In the genomic region with DNA sequence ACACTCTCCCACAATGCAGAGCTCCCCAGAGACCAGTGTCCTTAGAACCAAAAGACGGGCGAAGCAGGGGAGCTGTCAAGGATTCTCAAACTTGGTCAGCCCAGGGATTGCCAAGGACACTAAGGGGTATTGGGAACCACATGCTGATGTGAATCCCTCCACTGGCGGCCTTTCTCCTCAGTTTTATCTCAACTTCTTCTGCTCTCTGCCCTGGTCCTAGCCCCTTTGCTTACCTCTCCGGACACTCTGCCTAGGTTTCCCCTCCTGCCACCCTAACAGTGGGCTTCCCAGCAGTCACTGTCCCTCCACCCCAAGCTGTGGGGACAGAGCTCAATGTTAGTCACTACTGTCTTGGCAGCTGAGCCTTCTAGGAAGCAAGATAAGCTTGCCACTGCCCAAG, we compare ENCODE assay signal across 32 cellular contexts.
DNase-seq lines count a peak whose midpoint lies in the region; ATAC-seq, FAIRE-seq and TF ChIP-seq lines count a peak whose summit lies in the region.
"Had no signal": no experiment of that assay in that cellular context is flagged by ENCODE, and none has a peak within 500 bp of the region (broad histone marks: within the 10 kb centered on the region; RNA-seq: fewer than 3 reads in every experiment).

No MANE protein-coding gene starts in this region.

- H3K4me1 Mint-ChIP-seq in MCF 10A (ENCODE audit: insufficient read depth, unreplicated experiment) = no peaks in the 10 kb centered on the region
- peaks cover 18% of the 10 kb centered on the region for H3K4me1 Mint-ChIP-seq in T-helper 17 cell
- peaks cover 4% of the 10 kb centered on the region for H3K4me1 Mint-ChIP-seq in memory B cell
- H3K4me1 Mint-ChIP-seq: mesothelial cell of epicardium had no signal

- peaks cover 38% of the 10 kb centered on the region for H3K36me3 ChIP-seq in mammary epithelial cell (ENCODE audit: insufficient read depth, low read length)
- H3K36me3 ChIP-seq in suprapubic skin = peaks cover 93% of the 10 kb centered on the region
- peaks cover 2 to 6% of the 10 kb centered on the region in 2 donors for H3K36me3 ChIP-seq in small intestine (ENCODE audit: control insufficient read depth in 2 of 2, insufficient read depth in 2 of 2, low read length in 2 of 2)

- H2AFZ ChIP-seq in mammary epithelial cell (ENCODE audit: low read depth, low read length) = no peak overlapping the region

- dilution Hi-C loops in mammary epithelial cell (cut with HindIII; ENCODE audit: low sequenced_read_pairs) = no loop called here

- intact Hi-C loops in MCF 10A (cut with micrococcal nuclease) = no loop called here
- intact Hi-C loops in mammary epithelial cell (cut with micrococcal nuclease) = no loop called here

- no peak overlapping the region for H3K9ac ChIP-seq in mammary epithelial cell (ENCODE audit: insufficient read depth, low read length)

- in situ Hi-C loops in mammary epithelial cell (cut with MboI; ENCODE audit: low sequenced_read_pairs in 2 of 2) = no loop called here

- ATAC-seq in T-helper 17 cell = no peak
- no peak for ATAC-seq in memory B cell (ENCODE audit: low read depth)
- ATAC-seq: effector memory CD8-positive, alpha-beta T cell; esophagus mucosa; HCT116; Panc1 had no signal

- H3K4me3 Mint-ChIP-seq in MCF 10A (ENCODE audit: unreplicated experiment) (no peak overlapping the region), T-helper 17 cell (no peak overlapping the region), memory B cell (no peak overlapping the region)
- H3K4me3 Mint-ChIP-seq: activated B cell treated with CpG ODN at 0.5 μM for 24 hours; activated naive CD4-positive, alpha-beta T cell treated with anti-CD3 and anti-CD28 coated beads, Interleukin-2, amount 50 U/mL, for 24 hours; effector memory CD8-positive, alpha-beta T cell; mesothelial cell of epicardium; type B pancreatic cell had no signal

- no peak for FAIRE-seq in small intestine (lab: Jason Lieb, UNC)
- FAIRE-seq: D721Med had no signal

- no peaks in the 10 kb centered on the region for H3K79me2 ChIP-seq in mammary epithelial cell (ENCODE audit: insufficient read depth, low read length)

- CTCF ChIA-PET in MCF 10A (lab: Yijun Ruan, JAX) = interaction anchor here (0.6 to 1.4 kb wide), 3 partner anchors 155 to 158 kb away, joined by 3 to 4 read pairs (median 4); partner anchors contain the start of gene ST3GAL5
- CTCF ChIA-PET in mammary epithelial cell (lab: Charles Lee; ENCODE audit: low non-redundant PET) = no interaction called here

- H3K27me3 Mint-ChIP-seq in MCF 10A (ENCODE audit: insufficient read depth, unreplicated experiment) = no peaks in the 10 kb centered on the region
- no peaks in the 10 kb centered on the region for H3K27me3 Mint-ChIP-seq in T-helper 17 cell
- H3K27me3 Mint-ChIP-seq in memory B cell = no peaks in the 10 kb centered on the region
- H3K27me3 Mint-ChIP-seq: activated B cell treated with CpG ODN at 0.5 μM for 24 hours; activated naive CD4-positive, alpha-beta T cell treated with anti-CD3 and anti-CD28 coated beads, Interleukin-2, amount 50 U/mL, for 24 hours; effector memory CD8-positive, alpha-beta T cell; naive B cell; type B pancreatic cell had no signal

- H3K4me1 ChIP-seq in mammary epithelial cell (ENCODE audit: insufficient read depth, low read length) (no peaks in the 10 kb centered on the region), suprapubic skin (no peaks in the 10 kb centered on the region), small intestine (ENCODE audit: control insufficient read depth in 2 of 2, insufficient read depth in 1 of 2, low read depth in 1 of 2, low read length in 1 of 2) (no peaks in the 10 kb centered on the region)

- POLR2A ChIA-PET in MCF 10A (lab: Yijun Ruan, JAX) = interaction anchor here (1.2 kb wide), 1 partner anchor 217 kb away, joined by 4 read pairs; no protein-coding TSS in a partner anchor

- H3K36me3 Mint-ChIP-seq in MCF 10A (ENCODE audit: insufficient read depth, unreplicated experiment) (peaks cover 84% of the 10 kb centered on the region), T-helper 17 cell (ENCODE audit: low read depth) (peaks cover 10% of the 10 kb centered on the region), memory B cell (peaks cover 41% of the 10 kb centered on the region)

- H3K27me3 ChIP-seq in mammary epithelial cell (ENCODE audit: insufficient read depth, low read length) = no peaks in the 10 kb centered on the region
- H3K27me3 ChIP-seq in suprapubic skin = no peaks in the 10 kb centered on the region
- H3K27me3 ChIP-seq in small intestine (ENCODE audit: control insufficient read depth in 2 of 2, insufficient read depth in 2 of 2, low read length in 2 of 2) = no peaks in the 10 kb centered on the region
- H3K27me3 ChIP-seq: heart right ventricle had no signal

- 93% methylated on average over 4 of the region's 4 CpGs for WGBS in mammary epithelial cell (ENCODE audit: low coverage, missing lambda C conversion rate)
- 96% methylated on average over 4 of the region's 4 CpGs for WGBS in suprapubic skin
- 94 to 98% (median 95%) methylated on average over 4 of the region's 4 CpGs for WGBS in small intestine, 3 donors

- BruUV-seq in MCF 10A (replicated peaks; lab: Mats Ljungman, UMichigan) (no TSS peak), mammary epithelial cell (replicated peaks; lab: Mats Ljungman, UMichigan) (no TSS peak)

- DNase-seq in MCF 10A (ENCODE audit: unreplicated experiment) (no peak), mammary epithelial cell (no peak), T-helper 17 cell (no peak), memory B cell (ENCODE audit: low spot score in 2 of 2) (no peak), suprapubic skin (ENCODE audit: low spot score in 2 of 2) (peak; percentile 26 to 29), iPS-NIHi11 (ENCODE audit: low spot score) (no peak), small intestine (no peak)
- DNase-seq: activated B cell treated with CpG ODN at 0.5 μM for 24 hours; activated CD4-positive, alpha-beta T cell treated with anti-CD3 and anti-CD28 coated beads, Interleukin-2, amount 50 U/mL, for 4 hours; effector memory CD8-positive, alpha-beta T cell; foreskin fibroblast; heart right ventricle; KBM-7; naive B cell; NCI-H1436; NCI-H2081 treated with DMSO at 0.1 percent for 48 hours; NCI-H226; NCI-H69; occipital lobe; SIG-M5; SW 1271; T1000 had no signal

- TF ChIP-seq CTCF in MCF 10A (IDR thresholded peaks at IDR 0.05; ENCODE audit: unreplicated experiment) (no peak), mammary epithelial cell (conservative IDR thresholded peaks at IDR 0.05 in 1 of 2, IDR thresholded peaks at IDR 0.05 in 1 of 2; ENCODE audit: extremely low read depth in 1 of 2, insufficient read depth in 1 of 2, low read depth in 1 of 2, low read length in 2 of 2) (no peak), suprapubic skin (IDR thresholded peaks at IDR 0.05) (no peak)

- no peak overlapping the region for H3K4me3 ChIP-seq in mammary epithelial cell (replicated peaks in 1 of 3; ENCODE audit: insufficient read depth in 1 of 3, low read depth in 2 of 3, low read length in 3 of 3)
- H3K4me3 ChIP-seq in suprapubic skin = no peak overlapping the region
- H3K4me3 ChIP-seq in small intestine (ENCODE audit: low read depth in 1 of 2, low read length in 2 of 2) = no peak overlapping the region
- H3K4me3 ChIP-seq: coronary artery, heart right ventricle, skin epidermis had no signal

- H4K20me1 ChIP-seq in mammary epithelial cell (ENCODE audit: insufficient read depth, low read length) = no peaks in the 10 kb centered on the region

- H3K9me3 Mint-ChIP-seq in MCF 10A (ENCODE audit: unreplicated experiment) (no peaks in the 10 kb centered on the region), memory B cell (no peaks in the 10 kb centered on the region)
- H3K9me3 Mint-ChIP-seq: activated B cell treated with CpG ODN at 0.5 μM for 24 hours; activated naive CD4-positive, alpha-beta T cell treated with anti-CD3 and anti-CD28 coated beads, Interleukin-2, amount 50 U/mL, for 24 hours; effector memory CD8-positive, alpha-beta T cell; mesothelial cell of epicardium; type B pancreatic cell had no signal

- TF ChIP-seq EP300 in suprapubic skin (IDR thresholded peaks at IDR 0.05) = no peak

- H3K4me2 ChIP-seq in mammary epithelial cell (ENCODE audit: insufficient read depth, low read depth, low read length) = no peak overlapping the region

- no peak for TF ChIP-seq POLR2A in suprapubic skin (IDR thresholded peaks at IDR 0.05)

- no peaks in the 10 kb centered on the region for H3K9me3 ChIP-seq in mammary epithelial cell (replicated peaks; ENCODE audit: insufficient read depth, low read length)
- no peaks in the 10 kb centered on the region for H3K9me3 ChIP-seq in T-helper 17 cell (ENCODE audit: control insufficient read depth, low read length, poor library complexity, severe bottlenecking)
- no peaks in the 10 kb centered on the region for H3K9me3 ChIP-seq in suprapubic skin
- H3K9me3 ChIP-seq in small intestine (ENCODE audit: control insufficient read depth, low read depth) = no peaks in the 10 kb centered on the region
- H3K9me3 ChIP-seq: heart right ventricle had no signal

- H3K27ac ChIP-seq in mammary epithelial cell (ENCODE audit: insufficient read depth, low read depth, low read length) (no peak overlapping the region), suprapubic skin (no peak overlapping the region), small intestine (ENCODE audit: low read depth in 1 of 2, low read length in 1 of 2) (no peak overlapping the region)
- H3K27ac ChIP-seq: C4-2B, coronary artery, heart right ventricle, skin epidermis had no signal

- peak overlapping the region; percentile 51 for H3K27ac Mint-ChIP-seq in MCF 10A (ENCODE audit: low read depth, unreplicated experiment)
- peak overlapping the region; percentile 79 for H3K27ac Mint-ChIP-seq in T-helper 17 cell
- H3K27ac Mint-ChIP-seq in memory B cell = peak overlapping the region; percentile 21
- H3K27ac Mint-ChIP-seq: activated B cell treated with CpG ODN at 0.5 μM for 24 hours; activated naive CD4-positive, alpha-beta T cell treated with anti-CD3 and anti-CD28 coated beads, Interleukin-2, amount 50 U/mL, for 24 hours; mesothelial cell of epicardium; type B pancreatic cell had no signal

Comparison
In these comparisons a context has a peak if more than half of its experiments do, and no peak if none do; other contexts are left out.
1. DNase-seq: peak in suprapubic skin (2 of 2); none in MCF 10A (single experiment), mammary epithelial cell (single experiment), T-helper 17 cell (0 of 3), memory B cell (0 of 2), iPS-NIHi11 (single experiment) and small intestine (single experiment).
2. H3K27ac Mint-ChIP-seq: peak in every context shown above with its lines; median percentile 79 in T-helper 17 cell; 51 in MCF 10A; 21 in memory B cell.